In genomic region chr21:34732388-34732821, GRCh38 we compare ENCODE assay signal across 20 cellular contexts.
"Had no signal": no experiment of that assay in that cellular context is flagged by ENCODE, and none has a peak within 500 bp of the region (broad histone marks: within the 10 kb centered on the region; RNA-seq: fewer than 3 reads in every experiment).

No MANE protein-coding gene starts in this region.

- H3K4me3 ChIP-seq: ascending aorta, cardiac muscle cell, gastrocnemius medialis, right atrium auricular region, tibial nerve, vagina had no signal

- FAIRE-seq: endothelial cell of umbilical vein, kidney had no signal

- H3K27ac ChIP-seq: ascending aorta, cardiac muscle cell, gastrocnemius medialis, right atrium auricular region, tibial nerve, vagina, VCaP had no signal

- H3K4me1 ChIP-seq: ascending aorta, vagina had no signal

- ATAC-seq: gastrocnemius medialis, left lobe of liver had no signal

- H3K27me3 ChIP-seq: ascending aorta, gastrocnemius medialis, right atrium auricular region, vagina had no signal

- H3K36me3 ChIP-seq: ascending aorta, cardiac muscle cell, gastrocnemius medialis, right atrium auricular region, tibial nerve, vagina had no signal

- H3K9me3 ChIP-seq: ascending aorta, gastrocnemius medialis, right atrium auricular region, tibial nerve, vagina had no signal

- DNase-seq: activated CD4-positive, alpha-beta T cell treated with anti-CD3 and anti-CD28 coated beads, Interleukin-2, amount 50 U/mL, for 1 hour; activated CD4-positive, CD25-positive, alpha-beta regulatory T cell treated with anti-CD3 and anti-CD28 coated beads, Interleukin-2, amount 50 U/mL, for 72 hours; activated CD8-positive, alpha-beta memory T cell treated with anti-CD3 and anti-CD28 coated beads for 24 hours; activated CD8-positive, alpha-beta memory T cell treated with anti-CD3 and anti-CD28 coated beads, Interleukin-2, amount 50 U/mL, for 48 hours; activated effector memory CD4-positive, alpha-beta T cell treated with Interleukin-2 at 50 U/mL for 16 hours; activated naive CD4-positive, alpha-beta T cell treated with anti-CD3 and anti-CD28 coated beads, Interleukin-2, amount 50 U/mL, for 16 hours; activated T-cell treated with anti-CD3 and anti-CD28 coated beads, Interleukin-2, amount 50 U/mL, for 48 hours; effector CD8-positive, alpha-beta T cell; gastrocnemius medialis; head of caudate nucleus; kidney; occipital lobe had no signal
